ENCODE assay signal across 18 cellular contexts in genomic region chr2:103785432-103785831, GRCh38.
A peak's percentile ranks its signal among the peaks of the same experiment; 100 is the strongest.
DNase-seq lines count a peak whose midpoint lies in the region; ATAC-seq, FAIRE-seq and TF ChIP-seq lines count a peak whose summit lies in the region.
"Had no signal": no experiment of that assay in that cellular context is flagged by ENCODE, and none has a peak within 500 bp of the region (broad histone marks: within the 10 kb centered on the region; RNA-seq: fewer than 3 reads in every experiment).

No MANE protein-coding gene starts in this region.

- H3K27ac ChIP-seq in H1 (ENCODE audit: low read depth, low read length) (no peak overlapping the region), spleen (no peak overlapping the region)

- H2BK5ac ChIP-seq in H1 (ENCODE audit: low read depth, low read length), result no peak overlapping the region

- H4K91ac ChIP-seq in H1 (replicated peaks; ENCODE audit: insufficient read length, low read length), result no peak overlapping the region

- H4K8ac ChIP-seq in H1 (ENCODE audit: extremely low read depth, insufficient read depth, low read length), result no peak overlapping the region

- TF ChIP-seq POLR2A in H1 (IDR thresholded peaks at IDR 0.05; ENCODE audit: control extremely low read depth in 1 of 2, low read depth in 2 of 2, low read length in 2 of 2) (no peak), spleen (IDR thresholded peaks at IDR 0.05) (no peak)

- H3K4ac ChIP-seq in H1 (replicated peaks; ENCODE audit: insufficient read length, low read depth, low read length), result no peak overlapping the region

- TF ChIP-seq CTCF in H1 (IDR thresholded peaks at IDR 0.05; ENCODE audit: control extremely low read depth in 1 of 3, insufficient read depth in 1 of 3, low read depth in 1 of 3, low read length in 3 of 3) (no peak), spleen (IDR thresholded peaks at IDR 0.05 in 8 of 11, conservative IDR thresholded peaks at IDR 0.05 in 3 of 11) (no peak)

- no peaks in the 10 kb centered on the region for H3K36me3 ChIP-seq in H1 (ENCODE audit: control insufficient read depth in 2 of 4, insufficient read depth in 4 of 4, low read length in 3 of 4)
- H3K36me3 ChIP-seq in spleen, result no peaks in the 10 kb centered on the region

- H4K5ac ChIP-seq in H1 (ENCODE audit: insufficient read length, low read depth, low read length), result no peak overlapping the region

- POLR2A ChIA-PET in H1 (lab: Charles Lee; ENCODE audit: partially characterized antibody), result no interaction called here

- H3K27me3 ChIP-seq in H1 (replicated peaks in 1 of 4; ENCODE audit: control insufficient read depth in 3 of 4, extremely low read depth in 1 of 4, insufficient read depth in 3 of 4, low read length in 3 of 4) (peaks cover 1 to 12% (median 10%) of the 10 kb centered on the region in 4 experiments; a peak in 6 of 7 replicates), spleen (replicated peaks in 1 of 7) (no peaks in the 10 kb centered on the region)

- H3K9ac ChIP-seq in H1 (replicated peaks in 1 of 4; ENCODE audit: extremely low read depth in 1 of 4, low read depth in 3 of 4, low read length in 3 of 4), result no peak overlapping the region

- H4K20me1 ChIP-seq in H1 (replicated peaks in 1 of 2; ENCODE audit: control insufficient read depth in 1 of 2, insufficient read depth in 2 of 2, low read length in 2 of 2), result peaks cover 0 to 2% of the 10 kb centered on the region in 2 experiments

- H3K23ac ChIP-seq in H1 (ENCODE audit: insufficient read length), result no peak overlapping the region

- H2AK5ac ChIP-seq in H1 (ENCODE audit: low read depth, low read length), result no peak overlapping the region

- intact Hi-C loops in spleen (cut with DNase I; ENCODE audit: low total_unique reads), result no loop called here

- H3K23me2 ChIP-seq in H1 (ENCODE audit: low read depth, low read length), result no peaks in the 10 kb centered on the region

- DNase-seq in H1 (ENCODE audit: low read depth in 1 of 2, low spot score in 2 of 2), result no peak
- peak; percentile 26 for DNase-seq in iPS-NIHi11 (ENCODE audit: low spot score)
- DNase-seq in NOMO-1 treated with DMSO at 0.1 percent for 48 hours (lab: John Stamatoyannopoulos, UW; ENCODE audit: unreplicated experiment), result no peak
- no peak for DNase-seq in spleen
- DNase-seq: C1 segment of cervical spinal cord; Calu3; CD4-positive, alpha-beta memory T cell; COR-L47; DMS53; DMS79 treated with DMSO at 0.1 percent for 48 hours; GF-D8; GOT3; H7; HCEC 1CT had no signal

- H2BK15ac ChIP-seq in H1 (ENCODE audit: low read length), result no peak overlapping the region

- peaks cover 2 to 7% (median 6%) of the 10 kb centered on the region in 4 experiments; a peak in 4 of 7 replicates for H3K4me1 ChIP-seq in H1 (replicated peaks in 1 of 4; ENCODE audit: control insufficient read depth in 3 of 4, insufficient read depth in 4 of 4, low read length in 3 of 4)
- no peaks in the 10 kb centered on the region for H3K4me1 ChIP-seq in spleen

- no peak overlapping the region for H3K56ac ChIP-seq in H1 (replicated peaks; ENCODE audit: insufficient read length, low read depth, low read length)

- H3K9me3 ChIP-seq in H1 (ENCODE audit: insufficient read depth in 2 of 2, low read depth in 1 of 2, low read length in 1 of 2), result no peaks in the 10 kb centered on the region
- no peaks in the 10 kb centered on the region for H3K9me3 ChIP-seq in spleen

- TF ChIP-seq RAD21 in Ishikawa (IDR thresholded peaks at IDR 0.05; ENCODE audit: low read depth) (no peak), H1 (IDR thresholded peaks at IDR 0.05 in 1 of 2, conservative IDR thresholded peaks at IDR 0.05 in 1 of 2; ENCODE audit: low read depth in 2 of 2, low read length in 2 of 2) (no peak)

- ATAC-seq in HG02970 (IDR thresholded peaks at IDR 0.05; ENCODE audit: low FRiP score, unreplicated experiment), result no peak

- CTCF ChIA-PET in H1 (lab: Charles Lee; ENCODE audit: partially characterized antibody), result no interaction called here

- no peak overlapping the region for H2BK12ac ChIP-seq in H1 (ENCODE audit: low read depth, low read length)

- H2BK20ac ChIP-seq in H1 (ENCODE audit: low read length), result no peak overlapping the region

- no peak overlapping the region for H3K18ac ChIP-seq in H1 (ENCODE audit: extremely low read depth, low read length)

- no peak overlapping the region for H3K14ac ChIP-seq in H1 (ENCODE audit: insufficient read length)

- TF ChIP-seq EP300 in Ishikawa (IDR thresholded peaks at IDR 0.05; ENCODE audit: borderline replicate concordance) (no peak), H1 (IDR thresholded peaks at IDR 0.05; ENCODE audit: borderline replicate concordance in 1 of 2, low read depth in 2 of 2, low read length in 2 of 2) (no peak)

- H3K79me1 ChIP-seq in H1 (ENCODE audit: low read depth, low read length), result no peaks in the 10 kb centered on the region

- 32% methylated on average over 1 of the region's 1 CpG; no CpG with 5 or more reads in 1 of the 2 experiments for WGBS in H1 (ENCODE audit: extremely low coverage in 1 of 2, insufficient coverage in 1 of 2, insufficient read length in 1 of 2, insufficient replicate concordance in 2 of 2, low coverage in 1 of 2, low lambda C conversion rate in 2 of 2, missing lambda C conversion rate in 1 of 2), 2 experiments
- 16 to 31% (median 22%) methylated on average over 1 of the region's 1 CpG for WGBS in spleen, 5 donors

- H2BK120ac ChIP-seq in H1 (replicated peaks; ENCODE audit: low read depth, low read length), result no peak overlapping the region

- H3K4me3 ChIP-seq in H1 (ENCODE audit: extremely low read depth in 1 of 4, insufficient read depth in 2 of 4, low read depth in 3 of 4, low read length in 4 of 4), result no peak overlapping the region
- no peak overlapping the region for H3K4me3 ChIP-seq in spleen

- H2AFZ ChIP-seq in H1 (ENCODE audit: low read length), result no peak overlapping the region

- H3K4me2 ChIP-seq in H1 (ENCODE audit: insufficient read depth in 1 of 2, low read depth in 2 of 2, low read length in 2 of 2), result no peak overlapping the region

- H3K79me2 ChIP-seq in H1 (ENCODE audit: control insufficient read depth in 1 of 2, insufficient read depth in 2 of 2, low read length in 2 of 2), result no peaks in the 10 kb centered on the region

- peak; percentile 50 for FAIRE-seq in H1 (lab: Jason Lieb, UNC)
- FAIRE-seq: GM12891, GM18507 had no signal

TF ChIP-seq in Ishikawa, 13 proteins besides CTCF, POLR2A, EP300 and RAD21:
- TF ChIP-seq TEAD4 (IDR thresholded peaks at IDR 0.05) (peak; percentile 53; the same call in 1 of the 2 replicates), EGR1 (IDR thresholded peaks at IDR 0.05) (no peak)

TF ChIP-seq in H1, 55 proteins besides CTCF, POLR2A, EP300 and RAD21:
- TF ChIP-seq TCF12 (IDR thresholded peaks at IDR 0.05; ENCODE audit: low read depth, low read length), result no peak
- no peak for TF ChIP-seq EZH2 (IDR thresholded peaks at IDR 0.05; ENCODE audit: low read depth, low read length, severe bottlenecking)
- TF ChIP-seq TEAD4 (IDR thresholded peaks at IDR 0.05; ENCODE audit: low read depth, low read length), result peak; percentile 16; the same call in 1 of the 2 replicates
